ENCODE assay signal across 20 cellular contexts in genomic region chr11:91866642-91867041, GRCh38.
DNase-seq lines count a peak whose midpoint lies in the region; ATAC-seq, FAIRE-seq and TF ChIP-seq lines count a peak whose summit lies in the region.
"Had no signal": no experiment of that assay in that cellular context is flagged by ENCODE, and none has a peak within 500 bp of the region (broad histone marks: within the 10 kb centered on the region; RNA-seq: fewer than 3 reads in every experiment).

No MANE protein-coding gene starts in this region.

- no peak for TF ChIP-seq POLR2A in HepG2 (IDR thresholded peaks at IDR 0.05; ENCODE audit: insufficient read depth in 1 of 2, low read depth in 2 of 2, low read length in 2 of 2)

- POLR2A ChIA-PET in HepG2 (lab: Yijun Ruan, JAX), result no interaction called here

- H3K27ac ChIP-seq in liver (ENCODE audit: low read depth in 1 of 2, low read length in 2 of 2), result no peak overlapping the region
- H3K27ac ChIP-seq in HepG2 (ENCODE audit: extremely low read length, insufficient read depth, low read length), result no peak overlapping the region
- H3K27ac ChIP-seq: 22Rv1; A549; BLaER1 treated with 17β-estradiol and CSF1 and Interleukin-3, amounts not matched to agents 10 nM and 100 nM; C4-2B had no signal

- H3K4me2 ChIP-seq in HepG2 (ENCODE audit: low read depth, low read length), result no peak overlapping the region
- H3K4me2 ChIP-seq: A549; BLaER1 treated with 17β-estradiol and CSF1 and Interleukin-3, amounts not matched to agents 10 nM and 100 nM had no signal

- no peaks in the 10 kb centered on the region for H3K79me2 ChIP-seq in HepG2 (ENCODE audit: insufficient read depth, low read length)

- H2AFZ ChIP-seq in HepG2 (ENCODE audit: low read length), result no peak overlapping the region

- no peak for TF ChIP-seq RAD21 in liver (IDR thresholded peaks at IDR 0.05)
- TF ChIP-seq RAD21 in HepG2 (CRISPR knock-in tag; IDR thresholded peaks at IDR 0.05), result no peak

- H3K9me3 ChIP-seq in liver (ENCODE audit: control insufficient read depth in 4 of 4, low read length in 3 of 4), result no peaks in the 10 kb centered on the region
- H3K9me3 ChIP-seq in HepG2 (ENCODE audit: low read length), result peaks cover 6% of the 10 kb centered on the region
- no peaks in the 10 kb centered on the region for H3K9me3 ChIP-seq in mucosa of descending colon
- H3K9me3 ChIP-seq: A549; BLaER1 treated with 17β-estradiol and CSF1 and Interleukin-3, amounts not matched to agents 10 nM and 100 nM; Caco-2 had no signal

- no peak for FAIRE-seq in HepG2 (lab: Jason Lieb, UNC)
- FAIRE-seq: A549, D721Med, G401.6, GM18507 had no signal

- intact Hi-C loops in HepG2 (cut with micrococcal nuclease; ENCODE audit: unreplicated experiment), result no loop called here
- intact Hi-C loops in mucosa of descending colon (cut with DNase I, micrococcal nuclease), result no loop called here

- WGBS in liver, result 45% methylated on average over 3 of the region's 3 CpGs
- WGBS in HepG2 (ENCODE audit: low lambda C conversion rate), result 0% methylated on average over 3 of the region's 3 CpGs

- H4K20me1 ChIP-seq in HepG2 (ENCODE audit: insufficient read depth, low read length), result no peaks in the 10 kb centered on the region
- H4K20me1 ChIP-seq: BLaER1 treated with 17β-estradiol and CSF1 and Interleukin-3, amounts not matched to agents 10 nM and 100 nM had no signal

- H3K36me3 ChIP-seq in liver (ENCODE audit: control insufficient read depth in 4 of 4, insufficient read depth in 3 of 4, low read depth in 1 of 4, low read length in 3 of 4) (no peaks in the 10 kb centered on the region), HepG2 (replicated peaks in 1 of 2; ENCODE audit: control insufficient read depth in 1 of 2, insufficient read depth in 2 of 2, low read length in 2 of 2) (no peaks in the 10 kb centered on the region), mucosa of descending colon (ENCODE audit: low read depth) (no peaks in the 10 kb centered on the region)
- H3K36me3 ChIP-seq: BLaER1 treated with 17β-estradiol and CSF1 and Interleukin-3, amounts not matched to agents 10 nM and 100 nM had no signal

- TF ChIP-seq CTCF in liver (IDR thresholded peaks at IDR 0.05; ENCODE audit: low read depth, low read length, missing input control) (no peak), HepG2 (CRISPR knock-in tag; IDR thresholded peaks at IDR 0.05) (no peak), mucosa of descending colon (IDR thresholded peaks at IDR 0.05) (no peak), GM13977 (IDR thresholded peaks at IDR 0.05; ENCODE audit: extremely low read depth, insufficient read depth, missing control alignments) (no peak)

- CTCF ChIA-PET in HepG2 (lab: Yijun Ruan, JAX; ENCODE audit: low intra/inter-chr PET ratio, low total read pairs), result no interaction called here

- peaks cover 0 to 3% (median 0%) of the 10 kb centered on the region in 4 donors for H3K4me1 ChIP-seq in liver (ENCODE audit: control insufficient read depth in 4 of 4, insufficient read depth in 4 of 4, low read length in 3 of 4)
- no peaks in the 10 kb centered on the region for H3K4me1 ChIP-seq in HepG2 (ENCODE audit: insufficient read depth, low read length)
- H3K4me1 ChIP-seq in mucosa of descending colon (ENCODE audit: low read depth), result no peaks in the 10 kb centered on the region
- H3K4me1 ChIP-seq: A549, Caco-2 had no signal

- TF ChIP-seq EP300 in HepG2 (IDR thresholded peaks at IDR 0.05; ENCODE audit: low read depth in 2 of 2, low read length in 2 of 2) (no peak), HepG2 (CRISPR knock-in tag; IDR thresholded peaks at IDR 0.05; ENCODE audit: borderline replicate concordance) (no peak)

- no peak overlapping the region for H3K9ac ChIP-seq in liver (ENCODE audit: low read depth in 1 of 2, low read length in 2 of 2)
- H3K9ac ChIP-seq in HepG2 (ENCODE audit: insufficient read depth, low read depth, low read length), result no peak overlapping the region
- H3K9ac ChIP-seq: BLaER1 treated with 17β-estradiol and CSF1 and Interleukin-3, amounts not matched to agents 10 nM and 100 nM had no signal

- no TSS peak for BruUV-seq in HepG2 (replicated peaks; lab: Mats Ljungman, UMichigan)

- ATAC-seq in HepG2, result no peak
- peak; percentile 64 for ATAC-seq in left lobe of liver
- peak; percentile 41 for ATAC-seq in mucosa of descending colon
- ATAC-seq: A549; CD8-positive, alpha-beta T cell had no signal

- H3K27me3 ChIP-seq in liver (ENCODE audit: control insufficient read depth in 4 of 4, insufficient read depth in 4 of 4, low read length in 3 of 4), result no peaks in the 10 kb centered on the region
- no peaks in the 10 kb centered on the region for H3K27me3 ChIP-seq in HepG2 (ENCODE audit: control insufficient read depth in 1 of 2, insufficient read depth in 2 of 2, low read length in 2 of 2)
- H3K27me3 ChIP-seq: BLaER1 treated with 17β-estradiol and CSF1 and Interleukin-3, amounts not matched to agents 10 nM and 100 nM had no signal

- H3K4me3 ChIP-seq in liver (ENCODE audit: low read depth in 1 of 3, low read length in 3 of 3) (no peak overlapping the region), HepG2 (replicated peaks in 1 of 3; ENCODE audit: insufficient read depth in 1 of 3, low read depth in 2 of 3, low read length in 3 of 3) (no peak overlapping the region), mucosa of descending colon (no peak overlapping the region)
- H3K4me3 ChIP-seq: A549; BLaER1 treated with 17β-estradiol and CSF1 and Interleukin-3, amounts not matched to agents 10 nM and 100 nM had no signal

- in situ Hi-C loops in HepG2 (cut with HindIII; ENCODE audit: extremely low pct_ligation_motif_present, low pct_unique_long_range_greater_than_20kb) (no loop called here), GM13977 (cut with MboI; ENCODE audit: low pct_unique_long_range_greater_than_20kb, low sequenced_read_pairs, unreplicated experiment) (no loop called here)

- DNase-seq in HepG2 (ENCODE audit: low spot score) (no peak), left lobe of liver (ENCODE audit: low spot score) (no peak), mucosa of descending colon (no peak), GM13977 (ENCODE audit: low spot score) (no peak), NCI-H1105 (lab: John Stamatoyannopoulos, UW) (no peak)
- DNase-seq: AML-193; Caco-2; Calu3; CD4-positive, alpha-beta T cell; CD8-positive, alpha-beta T cell; DMS79 treated with DMSO at 0.1 percent for 48 hours; GF-D8 had no signal

TF ChIP-seq in liver, 16 proteins besides CTCF, POLR2A, EP300 and RAD21 (continues in another document):
- no peak for TF ChIP-seq FOXA2 (IDR thresholded peaks at IDR 0.05)
- no peak for TF ChIP-seq ZBTB33 (IDR thresholded peaks at IDR 0.05)

TF ChIP-seq in HepG2, 621 proteins besides CTCF, POLR2A, EP300 and RAD21:
- TF ChIP-seq PHF20 (CRISPR knock-in tag; IDR thresholded peaks at IDR 0.05) (no peak), POGK (CRISPR knock-in tag; conservative IDR thresholded peaks at IDR 0.05) (no peak), ZFP91 (CRISPR knock-in tag; IDR thresholded peaks at IDR 0.05; ENCODE audit: borderline replicate concordance) (no peak), ZNF292 (CRISPR knock-in tag; IDR thresholded peaks at IDR 0.05; ENCODE audit: borderline replicate concordance, low read depth) (no peak), U2AF1 (optimal IDR thresholded peaks at IDR 0.05; ENCODE audit: low read depth, low read length) (no peak)
